26 cellular contexts compared by ENCODE assay signal in the genomic region with DNA sequence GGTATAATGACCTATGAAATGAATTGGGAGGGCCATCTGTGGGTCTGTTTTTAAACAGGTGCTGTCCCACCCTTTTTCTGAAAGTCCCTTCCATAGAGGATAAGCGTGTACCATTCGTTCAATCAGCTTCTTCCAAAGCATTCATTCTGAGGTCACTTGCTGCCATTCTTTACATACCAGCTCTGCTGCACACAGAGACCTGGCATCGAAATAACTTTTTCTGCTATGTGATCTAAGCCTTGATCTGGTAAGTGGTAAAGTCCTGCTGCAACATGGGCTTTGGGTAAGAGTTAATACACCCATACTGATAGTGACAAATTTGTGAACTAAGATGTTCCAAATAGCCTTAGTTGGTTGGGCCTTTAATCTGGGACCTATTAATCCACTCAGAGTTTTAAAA.
"Had no signal": no experiment of that assay in that cellular context is flagged by ENCODE, and none has a peak within 500 bp of the region (broad histone marks: within the 10 kb centered on the region; RNA-seq: fewer than 3 reads in every experiment).

No MANE protein-coding gene starts in this region.

- H3K4me3 Mint-ChIP-seq: effector memory CD8-positive, alpha-beta T cell; memory B cell; naive thymus-derived CD4-positive, alpha-beta T cell; nephron; neural progenitor cell; stimulated activated effector memory CD8-positive, alpha-beta T cell treated with anti-CD3 and anti-CD28 coated beads, Interleukin-12 subunit alpha, Interleukin-12 subunit beta, amount 100 ng/mL, for 72 hours had no signal

- H3K4me2 ChIP-seq: hepatocyte, neural progenitor cell had no signal

- H3K36me3 ChIP-seq: esophagus squamous epithelium, neural progenitor cell, prostate gland, right atrium auricular region, stomach, thyroid gland, vagina had no signal

- H3K27me3 ChIP-seq: esophagus squamous epithelium, hepatocyte, neural progenitor cell, right atrium auricular region, stomach, thyroid gland, vagina had no signal

- H3K9me3 ChIP-seq: prostate gland, thyroid gland, vagina had no signal

- H3K4me3 ChIP-seq: coronary artery, esophagus squamous epithelium, hepatocyte, lung, neural progenitor cell, prostate gland, right atrium auricular region, stomach, thyroid gland, vagina had no signal

- H3K79me2 ChIP-seq: hepatocyte, parathyroid adenoma had no signal

- H3K4me1 ChIP-seq: esophagus squamous epithelium, neural progenitor cell, parathyroid adenoma, prostate gland, right atrium auricular region, stomach, thyroid gland, vagina had no signal

- ATAC-seq: effector memory CD8-positive, alpha-beta T cell; left lobe of liver; naive thymus-derived CD4-positive, alpha-beta T cell; sciatic nerve; stimulated activated effector memory CD8-positive, alpha-beta T cell treated with anti-CD3 and anti-CD28 coated beads, Interleukin-12 subunit alpha, Interleukin-12 subunit beta, amount 100 ng/mL, for 72 hours had no signal

- H3K27me3 Mint-ChIP-seq: effector memory CD8-positive, alpha-beta T cell; memory B cell had no signal

- H3K9me3 Mint-ChIP-seq: effector memory CD8-positive, alpha-beta T cell had no signal

- H2AFZ ChIP-seq: hepatocyte, neural progenitor cell, parathyroid adenoma had no signal

- DNase-seq: effector memory CD8-positive, alpha-beta T cell; erythroblast; esophagus squamous epithelium; head of caudate nucleus; kidney; naive thymus-derived CD4-positive, alpha-beta T cell; stimulated activated CD4-positive, alpha-beta T cell treated with anti-CD3 and anti-CD28 coated beads, Interleukin-2, amount 100 ng/mL, for 24 hours; stimulated activated CD4-positive, alpha-beta T cell treated with anti-CD3 and anti-CD28 coated beads, Interleukin-4, amount 100 ng/mL, for 24 hours; stimulated activated naive CD4-positive, alpha-beta T cell treated with Interleukin-2 at 50 U/mL for 16 hours; stomach; thyroid gland had no signal

- FAIRE-seq: endometrium, frontal cortex, kidney had no signal

- H3K9ac ChIP-seq: neural progenitor cell, parathyroid adenoma had no signal

- H3K36me3 Mint-ChIP-seq: neural progenitor cell; stimulated activated effector memory CD8-positive, alpha-beta T cell treated with anti-CD3 and anti-CD28 coated beads, Interleukin-12 subunit alpha, Interleukin-12 subunit beta, amount 100 ng/mL, for 72 hours had no signal

- H3K27ac ChIP-seq: coronary artery, esophagus squamous epithelium, hepatocyte, neural progenitor cell, parathyroid adenoma, prostate gland, right atrium auricular region, stomach, thyroid gland, vagina had no signal

- H3K27ac Mint-ChIP-seq: effector memory CD8-positive, alpha-beta T cell; memory B cell; naive thymus-derived CD4-positive, alpha-beta T cell; nephron; neural progenitor cell; stimulated activated effector memory CD8-positive, alpha-beta T cell treated with anti-CD3 and anti-CD28 coated beads, Interleukin-12 subunit alpha, Interleukin-12 subunit beta, amount 100 ng/mL, for 72 hours had no signal

- H3K4me1 Mint-ChIP-seq: memory B cell; naive thymus-derived CD4-positive, alpha-beta T cell; nephron; neural progenitor cell; stimulated activated effector memory CD8-positive, alpha-beta T cell treated with anti-CD3 and anti-CD28 coated beads, Interleukin-12 subunit alpha, Interleukin-12 subunit beta, amount 100 ng/mL, for 72 hours had no signal
